3 cellular contexts compared by ENCODE assay signal in the genomic region with DNA sequence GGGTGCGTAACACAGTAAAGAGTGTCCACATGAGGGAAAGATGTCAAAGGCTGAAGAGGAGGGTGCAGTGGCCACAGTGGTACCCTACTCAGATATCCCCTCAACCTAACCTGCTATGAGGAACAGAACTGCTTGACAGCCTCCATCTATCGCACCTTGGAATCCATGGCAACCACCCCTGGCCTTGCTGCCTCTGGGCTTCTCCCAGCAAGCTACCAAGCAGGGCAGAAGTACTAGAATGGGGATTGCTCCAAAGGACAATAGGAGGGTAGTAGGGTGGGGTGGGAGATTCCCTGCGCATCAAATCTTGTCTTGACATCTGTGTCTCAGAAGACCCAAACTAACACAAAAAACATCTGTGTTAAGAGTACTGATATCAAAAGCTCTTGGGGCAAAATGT.
TF ChIP-seq lines count a peak whose summit lies in the region.

No MANE protein-coding gene starts in this region.

TF ChIP-seq in GM23338, 12 proteins besides CTCF, POLR2A, EP300 and RAD21 (continued from another document and continues in another):
- TF ChIP-seq EZH2phosphoT487 (IDR thresholded peaks at IDR 0.05; ENCODE audit: unreplicated experiment): no peak
- no peak for TF ChIP-seq NANOG (IDR thresholded peaks at IDR 0.05; ENCODE audit: borderline replicate concordance)
- TF ChIP-seq, protein P1, sequence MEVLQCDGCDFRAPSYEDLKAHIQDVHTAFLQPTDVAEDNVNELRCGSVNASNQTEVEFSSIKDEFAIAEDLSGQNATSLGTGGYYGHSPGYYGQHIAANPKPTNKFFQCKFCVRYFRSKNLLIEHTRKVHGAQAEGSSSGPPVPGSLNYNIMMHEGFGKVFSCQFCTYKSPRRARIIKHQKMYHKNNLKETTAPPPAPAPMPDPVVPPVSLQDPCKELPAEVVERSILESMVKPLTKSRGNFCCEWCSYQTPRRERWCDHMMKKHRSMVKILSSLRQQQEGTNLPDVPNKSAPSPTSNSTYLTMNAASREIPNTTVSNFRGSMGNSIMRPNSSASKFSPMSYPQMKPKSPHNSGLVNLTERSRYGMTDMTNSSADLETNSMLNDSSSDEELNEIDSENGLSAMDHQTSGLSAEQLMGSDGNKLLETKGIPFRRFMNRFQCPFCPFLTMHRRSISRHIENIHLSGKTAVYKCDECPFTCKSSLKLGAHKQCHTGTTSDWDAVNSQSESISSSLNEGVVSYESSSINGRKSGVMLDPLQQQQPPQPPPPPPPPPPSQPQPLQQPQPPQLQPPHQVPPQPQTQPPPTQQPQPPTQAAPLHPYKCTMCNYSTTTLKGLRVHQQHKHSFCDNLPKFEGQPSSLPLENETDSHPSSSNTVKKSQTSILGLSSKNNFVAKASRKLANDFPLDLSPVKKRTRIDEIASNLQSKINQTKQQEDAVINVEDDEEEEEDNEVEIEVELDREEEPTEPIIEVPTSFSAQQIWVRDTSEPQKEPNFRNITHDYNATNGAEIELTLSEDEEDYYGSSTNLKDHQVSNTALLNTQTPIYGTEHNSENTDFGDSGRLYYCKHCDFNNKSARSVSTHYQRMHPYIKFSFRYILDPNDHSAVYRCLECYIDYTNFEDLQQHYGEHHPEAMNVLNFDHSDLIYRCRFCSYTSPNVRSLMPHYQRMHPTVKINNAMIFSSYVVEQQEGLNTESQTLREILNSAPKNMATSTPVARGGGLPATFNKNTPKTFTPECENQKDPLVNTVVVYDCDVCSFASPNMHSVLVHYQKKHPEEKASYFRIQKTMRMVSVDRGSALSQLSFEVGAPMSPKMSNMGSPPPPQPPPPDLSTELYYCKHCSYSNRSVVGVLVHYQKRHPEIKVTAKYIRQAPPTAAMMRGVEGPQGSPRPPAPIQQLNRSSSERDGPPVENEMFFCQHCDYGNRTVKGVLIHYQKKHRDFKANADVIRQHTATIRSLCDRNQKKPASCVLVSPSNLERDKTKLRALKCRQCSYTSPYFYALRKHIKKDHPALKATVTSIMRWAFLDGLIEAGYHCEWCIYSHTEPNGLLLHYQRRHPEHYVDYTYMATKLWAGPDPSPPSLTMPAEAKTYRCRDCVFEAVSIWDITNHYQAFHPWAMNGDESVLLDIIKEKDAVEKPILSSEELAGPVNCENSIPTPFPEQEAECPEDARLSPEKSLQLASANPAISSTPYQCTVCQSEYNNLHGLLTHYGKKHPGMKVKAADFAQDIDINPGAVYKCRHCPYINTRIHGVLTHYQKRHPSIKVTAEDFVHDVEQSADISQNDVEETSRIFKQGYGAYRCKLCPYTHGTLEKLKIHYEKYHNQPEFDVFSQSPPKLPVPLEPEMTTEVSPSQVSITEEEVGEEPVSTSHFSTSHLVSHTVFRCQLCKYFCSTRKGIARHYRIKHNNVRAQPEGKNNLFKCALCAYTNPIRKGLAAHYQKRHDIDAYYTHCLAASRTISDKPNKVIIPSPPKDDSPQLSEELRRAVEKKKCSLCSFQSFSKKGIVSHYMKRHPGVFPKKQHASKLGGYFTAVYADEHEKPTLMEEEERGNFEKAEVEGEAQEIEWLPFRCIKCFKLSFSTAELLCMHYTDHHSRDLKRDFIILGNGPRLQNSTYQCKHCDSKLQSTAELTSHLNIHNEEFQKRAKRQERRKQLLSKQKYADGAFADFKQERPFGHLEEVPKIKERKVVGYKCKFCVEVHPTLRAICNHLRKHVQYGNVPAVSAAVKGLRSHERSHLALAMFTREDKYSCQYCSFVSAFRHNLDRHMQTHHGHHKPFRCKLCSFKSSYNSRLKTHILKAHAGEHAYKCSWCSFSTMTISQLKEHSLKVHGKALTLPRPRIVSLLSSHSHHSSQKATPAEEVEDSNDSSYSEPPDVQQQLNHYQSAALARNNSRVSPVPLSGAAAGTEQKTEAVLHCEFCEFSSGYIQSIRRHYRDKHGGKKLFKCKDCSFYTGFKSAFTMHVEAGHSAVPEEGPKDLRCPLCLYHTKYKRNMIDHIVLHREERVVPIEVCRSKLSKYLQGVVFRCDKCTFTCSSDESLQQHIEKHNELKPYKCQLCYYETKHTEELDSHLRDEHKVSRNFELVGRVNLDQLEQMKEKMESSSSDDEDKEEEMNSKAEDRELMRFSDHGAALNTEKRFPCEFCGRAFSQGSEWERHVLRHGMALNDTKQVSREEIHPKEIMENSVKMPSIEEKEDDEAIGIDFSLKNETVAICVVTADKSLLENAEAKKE (CRISPR knock-in tag; IDR thresholded peaks at IDR 0.05): no peak
- no peak for TF ChIP-seq STAT1 (IDR thresholded peaks at IDR 0.05; ENCODE audit: unreplicated experiment)
- TF ChIP-seq CREB1 (CRISPR knock-in tag; IDR thresholded peaks at IDR 0.05; ENCODE audit: low read depth): no peak

TF ChIP-seq in WTC11, 78 proteins besides CTCF, POLR2A, EP300 and RAD21:
- no peak for TF ChIP-seq ARID4B (CRISPR knock-in tag; IDR thresholded peaks at IDR 0.05; ENCODE audit: borderline replicate concordance)
- no peak for TF ChIP-seq FOXP4 (CRISPR knock-in tag; IDR thresholded peaks at IDR 0.05)
- TF ChIP-seq CREB1 (CRISPR knock-in tag; IDR thresholded peaks at IDR 0.05): no peak
- TF ChIP-seq NFATC4 (CRISPR knock-in tag; IDR thresholded peaks at IDR 0.05): no peak
- TF ChIP-seq ZNF317 (CRISPR knock-in tag; IDR thresholded peaks at IDR 0.05; ENCODE audit: borderline replicate concordance, low read depth): no peak
- TF ChIP-seq SP1 (CRISPR knock-in tag; conservative IDR thresholded peaks at IDR 0.05): no peak
- TF ChIP-seq ZNF219 (CRISPR knock-in tag; IDR thresholded peaks at IDR 0.05; ENCODE audit: borderline replicate concordance): no peak
- no peak for TF ChIP-seq FOXJ3 (CRISPR knock-in tag; IDR thresholded peaks at IDR 0.05; ENCODE audit: borderline replicate concordance)
- no peak for TF ChIP-seq ZNF512 (CRISPR knock-in tag; IDR thresholded peaks at IDR 0.05; ENCODE audit: borderline replicate concordance)
TF ChIP-seq in WTC11: peak in this region for 0.

TF ChIP-seq in HepG2, 621 proteins besides CTCF, POLR2A, EP300 and RAD21 (continued from another document):
- no peak for TF ChIP-seq ZNF367 (CRISPR knock-in tag; IDR thresholded peaks at IDR 0.05; ENCODE audit: borderline replicate concordance)
- TF ChIP-seq NCOA1 (CRISPR knock-in tag; IDR thresholded peaks at IDR 0.05): no peak
- no peak for TF ChIP-seq BHLHE40 (IDR thresholded peaks at IDR 0.05; ENCODE audit: low read length)
- no peak for TF ChIP-seq HINFP (CRISPR knock-in tag; IDR thresholded peaks at IDR 0.05; ENCODE audit: low read depth)
- no peak for TF ChIP-seq ZNF672 (CRISPR knock-in tag; IDR thresholded peaks at IDR 0.05)
- TF ChIP-seq, protein P2, sequence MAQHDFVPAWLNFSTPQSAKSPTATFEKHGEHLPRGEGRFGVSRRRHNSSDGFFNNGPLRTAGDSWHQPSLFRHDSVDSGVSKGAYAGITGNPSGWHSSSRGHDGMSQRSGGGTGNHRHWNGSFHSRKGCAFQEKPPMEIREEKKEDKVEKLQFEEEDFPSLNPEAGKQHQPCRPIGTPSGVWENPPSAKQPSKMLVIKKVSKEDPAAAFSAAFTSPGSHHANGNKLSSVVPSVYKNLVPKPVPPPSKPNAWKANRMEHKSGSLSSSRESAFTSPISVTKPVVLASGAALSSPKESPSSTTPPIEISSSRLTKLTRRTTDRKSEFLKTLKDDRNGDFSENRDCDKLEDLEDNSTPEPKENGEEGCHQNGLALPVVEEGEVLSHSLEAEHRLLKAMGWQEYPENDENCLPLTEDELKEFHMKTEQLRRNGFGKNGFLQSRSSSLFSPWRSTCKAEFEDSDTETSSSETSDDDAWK (CRISPR knock-in tag; IDR thresholded peaks at IDR 0.05): no peak
- TF ChIP-seq, protein P3, sequence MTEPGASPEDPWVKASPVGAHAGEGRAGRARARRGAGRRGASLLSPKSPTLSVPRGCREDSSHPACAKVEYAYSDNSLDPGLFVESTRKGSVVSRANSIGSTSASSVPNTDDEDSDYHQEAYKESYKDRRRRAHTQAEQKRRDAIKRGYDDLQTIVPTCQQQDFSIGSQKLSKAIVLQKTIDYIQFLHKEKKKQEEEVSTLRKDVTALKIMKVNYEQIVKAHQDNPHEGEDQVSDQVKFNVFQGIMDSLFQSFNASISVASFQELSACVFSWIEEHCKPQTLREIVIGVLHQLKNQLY (CRISPR knock-in tag; IDR thresholded peaks at IDR 0.05): no peak
- no peak for TF ChIP-seq ZNF432 (CRISPR knock-in tag; IDR thresholded peaks at IDR 0.05; ENCODE audit: borderline replicate concordance)
- TF ChIP-seq KLF11 (CRISPR knock-in tag; IDR thresholded peaks at IDR 0.05): no peak
- TF ChIP-seq CBFB (CRISPR knock-in tag; IDR thresholded peaks at IDR 0.05): no peak
- TF ChIP-seq NFE2L1 (CRISPR knock-in tag; IDR thresholded peaks at IDR 0.05; ENCODE audit: borderline replicate concordance): no peak
- no peak for TF ChIP-seq ZNF180 (CRISPR knock-in tag; IDR thresholded peaks at IDR 0.05; ENCODE audit: borderline replicate concordance, low read depth)
